In the genomic region with DNA sequence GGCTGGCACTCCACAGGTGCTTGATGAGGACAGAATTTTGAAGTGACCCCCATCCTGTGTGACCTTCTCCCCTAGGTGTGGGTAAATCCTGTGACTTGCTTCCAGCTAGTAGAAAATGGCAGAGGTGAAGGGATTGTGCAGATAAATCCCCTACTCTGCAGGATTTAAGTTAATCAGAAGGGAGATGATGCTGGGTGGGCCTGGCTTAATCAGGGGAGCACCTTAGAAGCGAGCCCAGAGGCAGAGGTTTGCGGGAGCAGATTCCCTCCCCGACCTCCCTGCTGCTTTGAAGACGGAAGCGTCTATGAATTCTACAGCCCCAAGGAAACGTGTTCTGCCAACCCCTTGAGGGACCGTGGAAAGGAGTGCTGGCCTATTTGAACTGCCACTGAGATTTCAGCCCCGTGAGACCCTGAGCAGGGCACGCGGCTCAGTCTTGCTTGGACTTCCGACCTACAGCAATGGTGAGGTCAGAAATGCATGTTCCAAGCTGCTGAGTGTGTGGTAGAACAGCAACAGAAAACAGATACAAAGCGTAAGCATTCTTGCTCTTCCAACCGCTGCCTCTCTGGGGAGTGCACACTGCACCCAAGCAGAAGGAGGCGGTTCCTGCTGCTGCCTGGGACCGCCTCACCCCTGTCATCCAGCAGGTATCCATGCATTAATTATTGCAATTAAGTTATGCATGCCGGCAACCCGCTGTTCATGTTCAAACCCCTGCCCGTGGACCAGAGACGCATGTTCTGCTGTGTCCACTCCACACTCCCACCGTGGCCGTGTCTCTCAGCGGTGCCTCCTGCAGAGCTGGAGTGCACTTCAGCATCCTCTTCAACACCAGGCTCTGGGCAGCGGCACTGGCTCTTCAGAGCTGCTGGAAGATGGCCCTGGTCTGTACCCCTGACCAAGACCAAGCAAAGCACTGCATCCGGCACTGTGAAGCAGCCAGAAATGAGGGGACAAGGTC, we compare ENCODE assay signal across 2 cellular contexts.
TF ChIP-seq lines count a peak whose summit lies in the region.

No MANE protein-coding gene starts in this region.

TF ChIP-seq in GM23338, 12 proteins besides CTCF, POLR2A, EP300 and RAD21:
- TF ChIP-seq ZNF114 (CRISPR knock-in tag; IDR thresholded peaks at IDR 0.05) (no peak), POLR2AphosphoS5 (IDR thresholded peaks at IDR 0.05; ENCODE audit: low read depth) (no peak), ZNF462 (CRISPR knock-in tag; IDR thresholded peaks at IDR 0.05) (no peak), EZH2 (IDR thresholded peaks at IDR 0.05; ENCODE audit: low read depth, unreplicated experiment) (no peak), ZNF331 (CRISPR knock-in tag; IDR thresholded peaks at IDR 0.05; ENCODE audit: low read depth) (no peak), NANOG (IDR thresholded peaks at IDR 0.05; ENCODE audit: borderline replicate concordance) (no peak)
- TF ChIP-seq, protein P1, sequence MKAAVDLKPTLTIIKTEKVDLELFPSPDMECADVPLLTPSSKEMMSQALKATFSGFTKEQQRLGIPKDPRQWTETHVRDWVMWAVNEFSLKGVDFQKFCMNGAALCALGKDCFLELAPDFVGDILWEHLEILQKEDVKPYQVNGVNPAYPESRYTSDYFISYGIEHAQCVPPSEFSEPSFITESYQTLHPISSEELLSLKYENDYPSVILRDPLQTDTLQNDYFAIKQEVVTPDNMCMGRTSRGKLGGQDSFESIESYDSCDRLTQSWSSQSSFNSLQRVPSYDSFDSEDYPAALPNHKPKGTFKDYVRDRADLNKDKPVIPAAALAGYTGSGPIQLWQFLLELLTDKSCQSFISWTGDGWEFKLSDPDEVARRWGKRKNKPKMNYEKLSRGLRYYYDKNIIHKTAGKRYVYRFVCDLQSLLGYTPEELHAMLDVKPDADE (IDR thresholded peaks at IDR 0.05): no peak
TF ChIP-seq in GM23338: peak in this region for 0.

TF ChIP-seq in K562, 482 proteins besides CTCF, POLR2A, EP300 and RAD21:
- TF ChIP-seq IRF2 (CRISPR knock-in tag; IDR thresholded peaks at IDR 0.05): no peak
- peak; percentile 97 for TF ChIP-seq ZNF134 (CRISPR knock-in tag; conservative IDR thresholded peaks at IDR 0.05)
